In genomic region chr10:6342091-6342490, GRCh38 we compare ENCODE assay signal across 26 cellular contexts.
DNase-seq lines count a peak whose midpoint lies in the region; ATAC-seq and TF ChIP-seq lines count a peak whose summit lies in the region.
"Had no signal": no experiment of that assay in that cellular context is flagged by ENCODE, and none has a peak within 500 bp of the region (broad histone marks: within the 10 kb centered on the region; RNA-seq: fewer than 3 reads in every experiment).

No MANE protein-coding gene starts in this region.

- no peak for ATAC-seq in stimulated activated naive CD8-positive, alpha-beta T cell treated with anti-CD3 and anti-CD28 coated beads, Interleukin-15, amount 100 ng/mL, for 72 hours
- ATAC-seq: GM23338, PC-3, Right ventricle myocardium inferior had no signal

- no TSS peak for BruUV-seq in PC-9 (replicated peaks; lab: Mats Ljungman, UMichigan)

- H3K4me2 ChIP-seq in PC-9, result no peak overlapping the region
- H3K4me2 ChIP-seq: GM23338 had no signal

- no peak overlapping the region for H2AFZ ChIP-seq in PC-9
- H2AFZ ChIP-seq: GM23338 had no signal

- peaks cover 0 to under 1% (median 0%) of the 10 kb centered on the region in 4 donors for H3K4me1 ChIP-seq in esophagus muscularis mucosa
- H3K4me1 ChIP-seq in PC-9 (replicated peaks; ENCODE audit: insufficient read depth), result no peaks in the 10 kb centered on the region
- H3K4me1 ChIP-seq: BE2C, SJCRH30 had no signal

- DNase-seq in HEK293T (ENCODE audit: extremely low spot score), result no peak
- peak; percentile 75 for DNase-seq in NCI-H2227 treated with DMSO at 0.1 percent for 48 hours (lab: John Stamatoyannopoulos, UW)
- peak; percentile 53 for DNase-seq in esophagus muscularis mucosa (ENCODE audit: extremely low spot score)
- peak; percentile 19 for DNase-seq in osteocyte (ENCODE audit: extremely low spot score, unreplicated experiment)
- no peak for DNase-seq in PC-9
- DNase-seq in AML-193 (lab: John Stamatoyannopoulos, UW), result no peak
- DNase-seq in stimulated activated naive CD8-positive, alpha-beta T cell treated with anti-CD3 and anti-CD28 coated beads, Interleukin-15, amount 100 ng/mL, for 72 hours, result no peak
- DNase-seq: BE2C; CD8-positive, alpha-beta memory T cell; H9; IMR-90; KG1; NCI-H1105 treated with DMSO at 0.1 percent for 48 hours; NCI-H146; NCI-H1930; NCI-H2107; NCI-H226; NCI-H510A; NCI-H82; NK-92 treated with Interleukin-12 subunit alpha and Interleukin-12 subunit beta, amount 100 ng/mL, for 24 hours; PC-3; SJCRH30 had no signal

- WGBS in esophagus muscularis mucosa, result 92% methylated on average over 6 of the region's 6 CpGs

- TF ChIP-seq EP300 in esophagus muscularis mucosa (IDR thresholded peaks at IDR 0.05), result no peak

- no peaks in the 10 kb centered on the region for H3K9me2 ChIP-seq in PC-9 (ENCODE audit: insufficient read depth)

- intact Hi-C loops in esophagus muscularis mucosa (cut with DNase I) (no loop called here), PC-9 (cut with micrococcal nuclease; ENCODE audit: unreplicated experiment) (no loop called here)

- no peak for TF ChIP-seq CTCF in esophagus muscularis mucosa (IDR thresholded peaks at IDR 0.05)
- TF ChIP-seq CTCF in osteocyte (IDR thresholded peaks at IDR 0.05), result no peak
- TF ChIP-seq CTCF in PC-9 (conservative IDR thresholded peaks at IDR 0.05), result no peak

- H3K27me3 Mint-ChIP-seq in osteocyte (ENCODE audit: unreplicated experiment), result no peaks in the 10 kb centered on the region
- no peaks in the 10 kb centered on the region for H3K27me3 Mint-ChIP-seq in stimulated activated naive CD8-positive, alpha-beta T cell treated with anti-CD3 and anti-CD28 coated beads, Interleukin-15, amount 100 ng/mL, for 72 hours

- no peaks in the 10 kb centered on the region for H3F3A ChIP-seq in PC-9 (ENCODE audit: insufficient read depth, low read depth)

- H3K27ac Mint-ChIP-seq in osteocyte (ENCODE audit: unreplicated experiment), result no peak overlapping the region
- no peak overlapping the region for H3K27ac Mint-ChIP-seq in stimulated activated naive CD8-positive, alpha-beta T cell treated with anti-CD3 and anti-CD28 coated beads, Interleukin-15, amount 100 ng/mL, for 72 hours
- H3K27ac Mint-ChIP-seq: CD14-positive monocyte, GM23338 had no signal

- POLR2A ChIA-PET in HEK293T (lab: Yijun Ruan, JAX), result no interaction called here
- POLR2A ChIA-PET in PC-9 (lab: Charles Lee; ENCODE audit: unreplicated experiment), result no interaction called here

- no peak overlapping the region for H3K4me3 ChIP-seq in esophagus muscularis mucosa
- no peak overlapping the region for H3K4me3 ChIP-seq in PC-9
- H3K4me3 ChIP-seq: GM23338, MG63, SJCRH30 had no signal

- H3K79me2 ChIP-seq in PC-9 (ENCODE audit: low read depth), result no peaks in the 10 kb centered on the region

- TF ChIP-seq POLR2A in esophagus muscularis mucosa (IDR thresholded peaks at IDR 0.05; ENCODE audit: low read depth), result no peak

- no peak overlapping the region for H3K4me3 Mint-ChIP-seq in osteocyte (ENCODE audit: unreplicated experiment)
- H3K4me3 Mint-ChIP-seq in stimulated activated naive CD8-positive, alpha-beta T cell treated with anti-CD3 and anti-CD28 coated beads, Interleukin-15, amount 100 ng/mL, for 72 hours, result no peak overlapping the region
- H3K4me3 Mint-ChIP-seq: CD14-positive monocyte; CD8-positive, alpha-beta memory T cell; GM23338; H9 had no signal

- no peaks in the 10 kb centered on the region for H4K20me1 ChIP-seq in PC-9 (ENCODE audit: insufficient read depth)

- H3K4me1 Mint-ChIP-seq in osteocyte (ENCODE audit: unreplicated experiment), result peaks cover 9% of the 10 kb centered on the region
- peaks cover 20% of the 10 kb centered on the region for H3K4me1 Mint-ChIP-seq in stimulated activated naive CD8-positive, alpha-beta T cell treated with anti-CD3 and anti-CD28 coated beads, Interleukin-15, amount 100 ng/mL, for 72 hours

- H3K27ac ChIP-seq in esophagus muscularis mucosa (replicated peaks in 1 of 4) (no peak overlapping the region), PC-9 (no peak overlapping the region)
- H3K27ac ChIP-seq: SJCRH30 had no signal

- H3K9me3 ChIP-seq in esophagus muscularis mucosa, result no peaks in the 10 kb centered on the region
- no peaks in the 10 kb centered on the region for H3K9me3 ChIP-seq in PC-9 (ENCODE audit: insufficient read depth, low read depth)
- H3K9me3 ChIP-seq: BE2C, MG63, SJCRH30 had no signal

- H3K9me3 Mint-ChIP-seq in osteocyte (ENCODE audit: unreplicated experiment), result no peaks in the 10 kb centered on the region
- H3K9me3 Mint-ChIP-seq in stimulated activated naive CD8-positive, alpha-beta T cell treated with anti-CD3 and anti-CD28 coated beads, Interleukin-15, amount 100 ng/mL, for 72 hours, result peaks cover 17 to 18% of the 10 kb centered on the region in 2 donors
- H3K9me3 Mint-ChIP-seq: CD8-positive, alpha-beta memory T cell; GM23338 had no signal

- H3K36me3 ChIP-seq in esophagus muscularis mucosa, result no peaks in the 10 kb centered on the region
- H3K36me3 ChIP-seq in PC-9 (ENCODE audit: low read depth), result no peaks in the 10 kb centered on the region
- H3K36me3 ChIP-seq: BE2C, MG63, SJCRH30 had no signal

- H3K27me3 ChIP-seq in esophagus muscularis mucosa, result no peaks in the 10 kb centered on the region
- H3K27me3 ChIP-seq in PC-9 (ENCODE audit: insufficient read depth, low read depth), result no peaks in the 10 kb centered on the region
- H3K27me3 ChIP-seq: BE2C, MG63, SJCRH30 had no signal

- CTCF ChIA-PET in HEK293T (lab: Yijun Ruan, JAX), result no interaction called here
- CTCF ChIA-PET in PC-9 (lab: Charles Lee), result no interaction called here

- H3K36me3 Mint-ChIP-seq in osteocyte (ENCODE audit: unreplicated experiment), result no peaks in the 10 kb centered on the region
- H3K36me3 Mint-ChIP-seq: CD8-positive, alpha-beta memory T cell had no signal

TF ChIP-seq in HEK293T, 16 proteins besides CTCF, POLR2A, EP300 and RAD21:
- TF ChIP-seq BHLHE40 (IDR thresholded peaks at IDR 0.05; ENCODE audit: borderline replicate concordance), result no peak
- peak; percentile 72 for TF ChIP-seq PKNOX1 (IDR thresholded peaks at IDR 0.05)

Comparison
In these comparisons a context has a peak if more than half of its experiments do, and no peak if none do; other contexts are left out.
1. DNase-seq: peak in NCI-H2227 treated with DMSO at 0.1 percent for 48 hours (single experiment), esophagus muscularis mucosa (single experiment) and osteocyte (single experiment); none in HEK293T (single experiment), PC-9 (0 of 2), AML-193 (0 of 2) and stimulated activated naive CD8-positive, alpha-beta T cell treated with anti-CD3 and anti-CD28 coated beads, Interleukin-15, amount 100 ng/mL, for 72 hours (0 of 2).